Comparison of ENCODE assay signal across 9 cellular contexts in the genomic region with DNA sequence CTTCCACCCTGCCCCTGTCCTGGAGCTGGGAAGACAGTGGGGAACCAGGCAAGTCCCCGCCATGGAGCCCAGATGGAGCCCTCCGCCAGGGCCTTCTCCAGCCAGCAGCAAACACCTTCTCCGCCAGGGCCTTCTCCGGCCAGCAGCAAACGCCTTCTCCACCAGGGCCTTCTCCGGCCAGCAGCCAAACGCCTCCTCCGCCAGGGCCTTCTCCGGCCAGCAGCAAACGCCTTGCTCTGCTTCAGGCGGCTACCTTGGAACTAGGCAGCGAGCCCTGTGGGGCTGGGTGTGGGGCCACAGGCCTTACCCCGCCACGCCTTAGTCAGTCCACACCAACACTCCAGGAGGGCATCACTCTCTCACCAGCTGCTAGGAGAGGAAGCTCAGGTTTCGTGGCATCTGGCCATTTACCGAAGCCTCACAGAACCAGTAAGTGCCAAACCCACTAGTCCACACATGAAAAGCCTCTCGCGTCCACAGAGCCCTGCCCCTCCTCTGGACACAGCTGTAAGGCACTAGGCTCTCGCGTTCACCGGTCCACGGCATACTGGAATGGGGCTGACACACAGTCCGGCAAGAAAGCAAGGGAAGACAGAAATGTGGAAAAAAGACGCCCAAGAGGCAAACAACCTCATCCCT. TPM values are rescaled to one million over a fixed set of nuclear protein-coding genes. Genes with fewer than 3 reads are reported as not detected.
DNase-seq lines count a peak whose midpoint lies in the region; ATAC-seq and TF ChIP-seq lines count a peak whose summit lies in the region.
"Had no signal": no experiment of that assay in that cellular context is flagged by ENCODE, and none has a peak within 500 bp of the region (broad histone marks: within the 10 kb centered on the region; RNA-seq: fewer than 3 reads in every experiment).

No MANE protein-coding gene starts in this region.

- CTCF ChIA-PET in CD8-positive, alpha-beta memory T cell (lab: Charles Lee) = interaction anchor here (2.1 kb wide), 1 partner anchor 20 kb away, joined by 8 read pairs; no protein-coding TSS in a partner anchor

- peaks cover 96% of the 10 kb centered on the region for H3K79me2 ChIP-seq in osteoblast (ENCODE audit: insufficient read depth, low read length)

- H3K27me3 ChIP-seq in BLaER1 = no peaks in the 10 kb centered on the region
- no peaks in the 10 kb centered on the region for H3K27me3 ChIP-seq in osteoblast (ENCODE audit: insufficient read depth, low read length)
- H3K27me3 ChIP-seq in CD8-positive, alpha-beta memory T cell (ENCODE audit: insufficient read depth, low read length, poor library complexity, severe bottlenecking) = no peaks in the 10 kb centered on the region

- H3K27me3 Mint-ChIP-seq in endothelial cell (ENCODE audit: unreplicated experiment) = peaks cover 8% of the 10 kb centered on the region
- H3K27me3 Mint-ChIP-seq in CD8-positive, alpha-beta memory T cell = no peaks in the 10 kb centered on the region

- peak overlapping the region; percentile 1 for H3K27ac Mint-ChIP-seq in endothelial cell (ENCODE audit: unreplicated experiment)
- H3K27ac Mint-ChIP-seq in CD8-positive, alpha-beta memory T cell = peak overlapping the region in 2 of 8 donors; percentile 36 to 45

- peak; percentile 84 for DNase-seq in NCI-H226
- no peak for DNase-seq in endothelial cell (ENCODE audit: low spot score)
- peak; percentile 74 for DNase-seq in osteoblast (ENCODE audit: insufficient read length, low spot score, missing footprints)
- DNase-seq in CD8-positive, alpha-beta memory T cell = no peak
- no peak for DNase-seq in DMS114 treated with DMSO at 0.1 percent for 48 hours (lab: John Stamatoyannopoulos, UW; ENCODE audit: unreplicated experiment)
- DNase-seq in stimulated activated naive CD8-positive, alpha-beta T cell treated with anti-CD3 and anti-CD28 coated beads, Interleukin-15, Interleukin-2, amounts not matched to agents 100 U/mL and 50 U/mL, for 24 hours = no peak
- no peak for DNase-seq in activated CD4-positive, CD25-positive, alpha-beta regulatory T cell treated with anti-CD3 and anti-CD28 coated beads, Interleukin-2, amount 50 U/mL, for 72 hours
- DNase-seq: NCI-H526 had no signal

- TF ChIP-seq CTCF in endothelial cell (IDR thresholded peaks at IDR 0.05; ENCODE audit: unreplicated experiment) (no peak), osteoblast (IDR thresholded peaks at IDR 0.05; ENCODE audit: extremely low read depth, low read depth, low read length) (no peak)

- no peak for ATAC-seq in stimulated activated naive CD8-positive, alpha-beta T cell treated with anti-CD3 and anti-CD28 coated beads, Interleukin-15, Interleukin-2, amounts not matched to agents 100 U/mL and 50 U/mL, for 24 hours

- H2AFZ ChIP-seq in osteoblast (ENCODE audit: low read length) = no peak overlapping the region

- no peak overlapping the region for H3K4me3 Mint-ChIP-seq in endothelial cell (ENCODE audit: unreplicated experiment)
- peak overlapping the region in 1 of 7 donors; percentile 34 for H3K4me3 Mint-ChIP-seq in CD8-positive, alpha-beta memory T cell

- H3K4me2 ChIP-seq in BLaER1 (peak overlapping the region; percentile 36), osteoblast (ENCODE audit: insufficient read depth, low read length) (peak overlapping the region; percentile 16)

- H3K9me3 Mint-ChIP-seq in endothelial cell (ENCODE audit: unreplicated experiment) = no peaks in the 10 kb centered on the region
- H3K9me3 Mint-ChIP-seq in CD8-positive, alpha-beta memory T cell = no peaks in the 10 kb centered on the region

- no peaks in the 10 kb centered on the region for H3K9me3 ChIP-seq in BLaER1
- H3K9me3 ChIP-seq in osteoblast (ENCODE audit: low read depth, low read length) = no peaks in the 10 kb centered on the region
- no peaks in the 10 kb centered on the region for H3K9me3 ChIP-seq in CD8-positive, alpha-beta memory T cell (ENCODE audit: low read length)

- H4K20me1 ChIP-seq in BLaER1 = peaks cover 100% of the 10 kb centered on the region
- peaks cover 84% of the 10 kb centered on the region for H4K20me1 ChIP-seq in osteoblast (ENCODE audit: insufficient read depth, low read length)

- POLR2A ChIA-PET in CD8-positive, alpha-beta memory T cell (lab: Charles Lee) = no interaction called here

- H3K36me3 ChIP-seq in BLaER1 = peaks cover 40% of the 10 kb centered on the region
- H3K36me3 ChIP-seq in osteoblast (ENCODE audit: insufficient read depth, low read length) = peaks cover 4% of the 10 kb centered on the region
- no peaks in the 10 kb centered on the region for H3K36me3 ChIP-seq in CD8-positive, alpha-beta memory T cell (ENCODE audit: insufficient read depth, low read length)

- no peak overlapping the region for H3K9ac ChIP-seq in BLaER1

- H3K4me1 ChIP-seq in BLaER1 (peaks cover 100% of the 10 kb centered on the region), osteoblast (ENCODE audit: insufficient read depth, low read length) (peaks cover 26% of the 10 kb centered on the region)
- H3K4me1 ChIP-seq in CD8-positive, alpha-beta memory T cell (ENCODE audit: insufficient read depth, low read length) = peaks cover 19% of the 10 kb centered on the region

- H3K36me3 Mint-ChIP-seq in endothelial cell (ENCODE audit: low read depth, unreplicated experiment) = peaks cover 15% of the 10 kb centered on the region
- peaks cover 0 to 17% (median 2%) of the 10 kb centered on the region in 3 donors for H3K36me3 Mint-ChIP-seq in CD8-positive, alpha-beta memory T cell

- H3K4me3 ChIP-seq in BLaER1 (no peak overlapping the region), osteoblast (ENCODE audit: insufficient read depth, low read length) (no peak overlapping the region)
- no peak overlapping the region for H3K4me3 ChIP-seq in CD8-positive, alpha-beta memory T cell (ENCODE audit: low read length)

- peaks cover 26% of the 10 kb centered on the region for H3K4me1 Mint-ChIP-seq in endothelial cell (ENCODE audit: unreplicated experiment)
- H3K4me1 Mint-ChIP-seq in CD8-positive, alpha-beta memory T cell = peaks cover 30 to 60% (median 48%) of the 10 kb centered on the region in 3 donors

- peak overlapping the region; percentile 44; the same call in 1 of the 2 replicates for H3K27ac ChIP-seq in BLaER1
- H3K27ac ChIP-seq in osteoblast (ENCODE audit: low read depth, low read length) = peak overlapping the region; percentile 74
- no peak overlapping the region for H3K27ac ChIP-seq in CD8-positive, alpha-beta memory T cell (ENCODE audit: low read depth, low read length)

RNA-seq across cellular contexts. Expression of a gene that starts 41.0 kb away (rescaled TPM):
- 59.2 TPM for total RNA-seq in endothelial cell (ENCODE audit: unreplicated experiment)
- 14.7 and 15.9 TPM in 2 replicates for total RNA-seq in osteoblast
- 10 to 100 TPM; 63.9 to 64.2 TPM for total RNA-seq in CD8-positive, alpha-beta memory T cell
- polyA plus RNA-seq in CD8-positive, alpha-beta memory T cell = 2.5 TPM

Comparison
In these comparisons a context has a peak if more than half of its experiments do, and no peak if none do; other contexts are left out.
1. DNase-seq: peak in NCI-H226 (single experiment) and osteoblast (single experiment); none in endothelial cell (single experiment), CD8-positive, alpha-beta memory T cell (0 of 5), DMS114 treated with DMSO at 0.1 percent for 48 hours (single experiment), stimulated activated naive CD8-positive, alpha-beta T cell treated with anti-CD3 and anti-CD28 coated beads, Interleukin-15, Interleukin-2, amounts not matched to agents 100 U/mL and 50 U/mL, for 24 hours (single experiment) and activated CD4-positive, CD25-positive, alpha-beta regulatory T cell treated with anti-CD3 and anti-CD28 coated beads, Interleukin-2, amount 50 U/mL, for 72 hours (single experiment).